ENCODE assay signal across 8 cellular contexts in genomic region chr2:200888719-200889625, GRCh38. TPM values are rescaled to one million over a fixed set of nuclear protein-coding genes. Genes with fewer than 3 reads are reported as not detected.
A peak's percentile ranks its signal among the peaks of the same experiment; 100 is the strongest.
DNase-seq lines count a peak whose midpoint lies in the region; ATAC-seq and TF ChIP-seq lines count a peak whose summit lies in the region.

NIF3L1 (plus strand) TSS chr2:200889371; CDS start chr2:200891944, 2,573 bp downstream.
PPIL3 (minus strand) TSS chr2:200889077; CDS start chr2:200887615, 1,462 bp downstream.

- peaks cover 27% of the 10 kb centered on the region for H3K36me3 Mint-ChIP-seq in activated CD4-positive, alpha-beta T cell treated with anti-CD3 and anti-CD28 coated beads, Interleukin-2, amount 10 ng/mL, durations not matched to agents 24 days and 14 days (ENCODE audit: low read depth)

- no peaks in the 10 kb centered on the region for H3K27me3 ChIP-seq in BE2C

- H3K27ac ChIP-seq in coronary artery: peak within 1 kb of the TSS; percentile 89 to 97

- ATAC-seq in GM19324 (IDR thresholded peaks at IDR 0.05; ENCODE audit: low FRiP score, unreplicated experiment): peak; percentile 90
- ATAC-seq in HG03469 (IDR thresholded peaks at IDR 0.05; ENCODE audit: unreplicated experiment): peak; percentile 74
- ATAC-seq in left colon: peak; percentile 92

- peaks cover 3% of the 10 kb centered on the region; the same call in 1 of the 2 replicates for H3K36me3 ChIP-seq in BE2C

- H3K27me3 Mint-ChIP-seq in activated CD4-positive, alpha-beta T cell treated with anti-CD3 and anti-CD28 coated beads, Interleukin-2, amount 10 ng/mL, durations not matched to agents 24 days and 14 days: no peaks in the 10 kb centered on the region

- H3K27ac Mint-ChIP-seq in activated CD4-positive, alpha-beta T cell treated with anti-CD3 and anti-CD28 coated beads, Interleukin-2, amount 10 ng/mL, durations not matched to agents 24 days and 14 days: peak within 1 kb of the TSS; percentile 99

- DNase-seq in BE2C (peak; percentile 98), NCI-H526 treated with DMSO at 0.1 percent for 48 hours (lab: John Stamatoyannopoulos, UW) (peak; percentile 97), coronary artery (ENCODE audit: low spot score) (peak; percentile 97), left colon (peak; percentile 98)
- peak; percentile 99 for DNase-seq in activated CD4-positive, alpha-beta T cell treated with anti-CD3 and anti-CD28 coated beads, Interleukin-2, amount 10 ng/mL, durations not matched to agents 24 days and 14 days
- peak; percentile 98 for DNase-seq in stimulated activated CD4-positive, alpha-beta T cell treated with anti-CD3 and anti-CD28 coated beads, Interleukin-1b, Interleukin-23, amount 100 ng/mL, for 48 hours

- intact Hi-C loops in activated CD4-positive, alpha-beta T cell treated with anti-CD3 and anti-CD28 coated beads, Interleukin-2, amount 10 ng/mL, durations not matched to agents 24 days and 14 days (cut with micrococcal nuclease): loop anchor here (1.0 to 5.0 kb wide), 9 partner anchors 25 to 473 kb away; partner anchors contain the start of genes CLK1 and HYCC2
- intact Hi-C loops in left colon (cut with DNase I, micrococcal nuclease): no loop called here

- H3K4me3 ChIP-seq in BE2C (ENCODE audit: low read depth, low read length) (peak within 1 kb of the TSS; percentile 99), coronary artery (peak within 1 kb of the TSS; percentile 89)

- H3K4me1 ChIP-seq in BE2C: no peaks in the 10 kb centered on the region

- H3K4me1 Mint-ChIP-seq in activated CD4-positive, alpha-beta T cell treated with anti-CD3 and anti-CD28 coated beads, Interleukin-2, amount 10 ng/mL, durations not matched to agents 24 days and 14 days: peaks cover 46% of the 10 kb centered on the region

- no peak for TF ChIP-seq CTCF in BE2C (IDR thresholded peaks at IDR 0.05; ENCODE audit: low read depth, low read length)
- TF ChIP-seq CTCF in coronary artery (IDR thresholded peaks at IDR 0.05): no peak

- no peaks in the 10 kb centered on the region for H3K9me3 ChIP-seq in BE2C

- H3K4me3 Mint-ChIP-seq in activated CD4-positive, alpha-beta T cell treated with anti-CD3 and anti-CD28 coated beads, Interleukin-2, amount 10 ng/mL, durations not matched to agents 24 days and 14 days: peak within 1 kb of the TSS; percentile 92

- H3K9me3 Mint-ChIP-seq in activated CD4-positive, alpha-beta T cell treated with anti-CD3 and anti-CD28 coated beads, Interleukin-2, amount 10 ng/mL, durations not matched to agents 24 days and 14 days: no peaks in the 10 kb centered on the region

RNA-seq across cellular contexts. Expression of gene NIF3L1, which starts in this region (rescaled TPM):
- polyA plus RNA-seq in BE2C (2012; ENCODE audit: insufficient read depth, insufficient read length, low read depth): 70.1 TPM
- 30.7 and 33.4 TPM in 2 replicates for total RNA-seq in activated CD4-positive, alpha-beta T cell treated with anti-CD3 and anti-CD28 coated beads, Interleukin-2, amount 10 ng/mL, durations not matched to agents 24 days and 14 days
- total RNA-seq in left colon: 10 to 100 TPM; 19.5 to 27.2 TPM

RNA-seq across cellular contexts. Expression of gene PPIL3, which starts in this region (rescaled TPM):
- polyA plus RNA-seq in BE2C (2012; ENCODE audit: insufficient read depth, insufficient read length, low read depth): 21.0 TPM
- total RNA-seq in activated CD4-positive, alpha-beta T cell treated with anti-CD3 and anti-CD28 coated beads, Interleukin-2, amount 10 ng/mL, durations not matched to agents 24 days and 14 days: 52.6 and 52.8 TPM in 2 replicates
- total RNA-seq in left colon: 10 to 100 TPM; 22.9 to 29.4 TPM

Comparison
In these comparisons a context has a peak if more than half of its experiments do, and no peak if none do; other contexts are left out.
1. Peak in every context shown above with its lines: DNase-seq, ATAC-seq, H3K4me3 ChIP-seq and H3K27ac ChIP-seq.